Comparison of ENCODE assay signal across 8 cellular contexts in the genomic region with DNA sequence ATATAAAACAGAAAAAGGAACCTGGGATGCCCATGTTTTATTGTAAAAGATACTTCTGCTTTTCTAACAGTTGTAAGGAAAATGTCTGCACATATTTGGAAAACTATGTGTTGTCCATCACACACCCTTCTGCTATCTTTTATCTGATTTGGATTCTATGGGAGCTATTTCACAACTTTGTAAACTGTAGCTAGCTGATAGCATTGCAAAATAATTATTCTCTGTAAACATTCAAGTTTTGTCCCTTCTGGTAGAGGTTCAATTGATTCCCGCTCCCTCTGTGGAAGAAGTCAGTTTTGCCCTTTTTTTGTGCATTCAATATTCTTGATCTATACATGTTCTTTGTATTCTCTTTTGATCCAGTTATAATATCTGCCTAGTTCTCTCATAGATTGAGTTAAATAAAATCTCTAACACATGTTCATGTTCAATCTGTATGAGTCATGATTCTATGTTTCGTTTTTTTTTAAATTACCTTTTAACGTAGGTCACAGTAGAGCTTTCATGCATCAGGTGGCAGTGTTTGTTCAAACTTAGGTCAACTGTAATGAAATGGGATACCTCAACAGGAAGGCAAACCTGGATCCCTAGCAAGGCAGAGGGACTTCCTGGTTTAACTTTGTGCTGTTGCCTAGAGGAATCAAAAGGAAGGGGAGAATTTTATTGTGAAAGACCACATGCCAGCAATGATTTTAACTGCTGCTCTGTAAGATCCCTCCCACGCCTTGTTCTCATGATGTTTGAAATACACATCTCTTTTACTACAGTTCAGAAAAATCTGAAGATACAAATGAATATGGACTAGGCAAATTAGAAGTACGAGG. TPM values are rescaled to one million over a fixed set of nuclear protein-coding genes. Genes with fewer than 3 reads are reported as not detected.
DNase-seq lines count a peak whose midpoint lies in the region; ATAC-seq and TF ChIP-seq lines count a peak whose summit lies in the region.

No MANE protein-coding gene starts in this region.

- intact Hi-C loops in naive thymus-derived CD4-positive, alpha-beta T cell (cut with micrococcal nuclease), result loop anchor here (1.0 kb wide), 8 partner anchors 20 to 377 kb away; a partner anchor contains a TSS

- no peaks in the 10 kb centered on the region for H3K9me3 ChIP-seq in naive thymus-derived CD4-positive, alpha-beta T cell (ENCODE audit: control insufficient read depth in 2 of 3, low read length in 3 of 3)

- H3K4me1 Mint-ChIP-seq in naive thymus-derived CD4-positive, alpha-beta T cell, result peaks cover 0 to 15% (median 6%) of the 10 kb centered on the region in 7 donors

- peak; percentile 23 for TF ChIP-seq CTCF in choroid plexus epithelial cell (conservative IDR thresholded peaks at IDR 0.05; ENCODE audit: low read depth, low read length)

- H3K4me3 Mint-ChIP-seq in naive thymus-derived CD4-positive, alpha-beta T cell, result no peak overlapping the region

- no peaks in the 10 kb centered on the region for H3K4me1 ChIP-seq in naive thymus-derived CD4-positive, alpha-beta T cell (ENCODE audit: control insufficient read depth in 2 of 2, insufficient read depth in 2 of 2, low read length in 2 of 2)

- no peak overlapping the region for H3K27ac ChIP-seq in naive thymus-derived CD4-positive, alpha-beta T cell (ENCODE audit: low read depth, low read length)

- peak; percentile 86 for DNase-seq in H4 (ENCODE audit: low spot score)
- peak; percentile 81 for DNase-seq in NCI-H345 (lab: John Stamatoyannopoulos, UW)
- peak; percentile 77 for DNase-seq in choroid plexus epithelial cell (ENCODE audit: low read depth)
- DNase-seq in naive thymus-derived CD4-positive, alpha-beta T cell, result peak in 6 of 9 donors; percentile 11 to 37 (median 24)
- no peak for DNase-seq in activated CD8-positive, alpha-beta memory T cell treated with anti-CD3 and anti-CD28 coated beads for 24 hours

- peaks cover 0 to 6% (median 0%) of the 10 kb centered on the region in 11 donors for H3K9me3 Mint-ChIP-seq in naive thymus-derived CD4-positive, alpha-beta T cell

- H3K27ac Mint-ChIP-seq in naive thymus-derived CD4-positive, alpha-beta T cell, result peak overlapping the region in 1 of 9 donors; percentile 6

- H3K36me3 Mint-ChIP-seq in naive thymus-derived CD4-positive, alpha-beta T cell, result peaks cover 0 to 4% (median 0%) of the 10 kb centered on the region in 5 donors

- CTCF ChIA-PET in naive thymus-derived CD4-positive, alpha-beta T cell (lab: Charles Lee), result interaction anchor here (0.7 to 6.7 kb wide), 14 partner anchors 10 to 377 kb away, joined by 3 to 55 read pairs (median 4); no protein-coding TSS in a partner anchor

- H3K27me3 Mint-ChIP-seq in naive thymus-derived CD4-positive, alpha-beta T cell, result peaks cover 0 to 19% (median 3%) of the 10 kb centered on the region in 5 donors

- no peak overlapping the region for H3K4me3 ChIP-seq in choroid plexus epithelial cell (ENCODE audit: low read depth, low read length)
- no peak overlapping the region for H3K4me3 ChIP-seq in naive thymus-derived CD4-positive, alpha-beta T cell (ENCODE audit: low read length)

- no peaks in the 10 kb centered on the region for H3K36me3 ChIP-seq in naive thymus-derived CD4-positive, alpha-beta T cell (ENCODE audit: control insufficient read depth in 2 of 3, insufficient read depth in 3 of 3, low read length in 3 of 3)

- no peaks in the 10 kb centered on the region for H3K27me3 ChIP-seq in naive thymus-derived CD4-positive, alpha-beta T cell (ENCODE audit: control insufficient read depth in 2 of 2, insufficient read depth in 2 of 2, low read length in 2 of 2)

- ATAC-seq in naive thymus-derived CD4-positive, alpha-beta T cell, result peak; percentile 42
- no peak for ATAC-seq in GM21619 (IDR thresholded peaks at IDR 0.05; ENCODE audit: unreplicated experiment)
- no peak for ATAC-seq in HG03457 (IDR thresholded peaks at IDR 0.05; ENCODE audit: unreplicated experiment)
- no peak for ATAC-seq in GM18868 (IDR thresholded peaks at IDR 0.05; ENCODE audit: unreplicated experiment)

- POLR2A ChIA-PET in naive thymus-derived CD4-positive, alpha-beta T cell (lab: Charles Lee), result interaction anchor here (1.0 to 1.2 kb wide), 2 partner anchors 26 to 111 kb away, joined by 3 read pairs; a partner anchor contains a TSS

RNA-seq across cellular contexts. Expression of a gene that starts 26.0 kb away (rescaled TPM):
- total RNA-seq in H4 (2014; rRNA removed; shearing (Covaris generic)), result 9.0 and 12.5 TPM in 2 replicates
- total RNA-seq in naive thymus-derived CD4-positive, alpha-beta T cell, result 10 to 100 TPM; 13.8 to 21.2 (median 19.3) TPM
- 1 to 10 TPM; 6.8 to 9.6 TPM for polyA plus RNA-seq in naive thymus-derived CD4-positive, alpha-beta T cell
